In the genomic region with DNA sequence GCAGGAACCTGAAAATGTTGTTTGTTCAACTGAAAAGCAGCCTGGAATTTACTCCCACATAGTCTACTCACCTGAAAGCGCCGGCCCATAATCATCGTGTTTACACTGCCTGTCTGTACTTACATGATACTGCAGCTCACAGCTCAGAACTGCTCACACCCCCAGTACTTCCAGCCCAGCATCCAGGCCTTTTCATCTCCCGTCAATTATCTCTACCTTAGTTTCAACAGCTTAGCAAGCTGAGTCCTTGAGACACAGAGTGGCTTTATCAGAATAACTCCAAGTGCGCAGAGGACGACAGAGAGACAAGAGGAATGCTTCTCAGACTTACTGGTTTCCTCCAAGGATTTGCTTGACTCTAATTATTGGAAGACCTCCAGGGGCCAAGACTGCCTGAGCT, we compare ENCODE assay signal across 15 cellular contexts.
DNase-seq lines count a peak whose midpoint lies in the region; ATAC-seq and TF ChIP-seq lines count a peak whose summit lies in the region.
"Had no signal": no experiment of that assay in that cellular context is flagged by ENCODE, and none has a peak within 500 bp of the region (broad histone marks: within the 10 kb centered on the region; RNA-seq: fewer than 3 reads in every experiment).

No MANE protein-coding gene starts in this region.

- no peak for TF ChIP-seq EP300 in transverse colon (IDR thresholded peaks at IDR 0.05; ENCODE audit: low read depth)

- H3K9me3 ChIP-seq in WERI-Rb-1 (ENCODE audit: severe bottlenecking) (no peaks in the 10 kb centered on the region), transverse colon (no peaks in the 10 kb centered on the region)
- no peaks in the 10 kb centered on the region for H3K9me3 ChIP-seq in CD4-positive, alpha-beta memory T cell (ENCODE audit: control insufficient read depth in 1 of 2, low read length in 2 of 2)
- H3K9me3 ChIP-seq: SJCRH30, tibial artery had no signal

- no peak overlapping the region for H3K27ac Mint-ChIP-seq in activated T-cell treated with anti-CD3 and anti-CD28 coated beads, Interleukin-2, amount 50 U/mL, for 72 hours
- no peak overlapping the region for H3K27ac Mint-ChIP-seq in CD4-positive, alpha-beta memory T cell

- DNase-seq in NCI-H1436 (lab: John Stamatoyannopoulos, UW), result peak; percentile 9
- DNase-seq in NCI-H1436 treated with DMSO at 0.1 percent for 48 hours (lab: John Stamatoyannopoulos, UW), result no peak
- DNase-seq in WERI-Rb-1, result peak; percentile 67
- DNase-seq in left kidney (ENCODE audit: low read depth, low spot score), result peak; percentile 76
- DNase-seq in transverse colon, result peak; percentile 70
- no peak for DNase-seq in activated T-cell treated with anti-CD3 and anti-CD28 coated beads, Interleukin-2, amount 50 U/mL, for 72 hours
- no peak for DNase-seq in CD4-positive, alpha-beta memory T cell
- DNase-seq: anterior cingulate cortex, DMS79, hypothalamus, KBM-7, NCI-H526 treated with DMSO at 0.1 percent for 48 hours, tibial artery had no signal

- POLR2A ChIA-PET in CD4-positive, alpha-beta memory T cell (lab: Charles Lee; ENCODE audit: partially characterized antibody), result no interaction called here

- H3K4me3 ChIP-seq in WERI-Rb-1 (ENCODE audit: low read depth, low read length), result no peak overlapping the region
- no peak overlapping the region for H3K4me3 ChIP-seq in transverse colon
- no peak overlapping the region for H3K4me3 ChIP-seq in CD4-positive, alpha-beta memory T cell (ENCODE audit: low read length in 2 of 2)
- H3K4me3 ChIP-seq: SJCRH30, tibial artery had no signal

- H3K27ac ChIP-seq in WERI-Rb-1, result no peak overlapping the region
- peak overlapping the region; percentile 20 to 47 (median 31) for H3K27ac ChIP-seq in transverse colon
- H3K27ac ChIP-seq in CD4-positive, alpha-beta memory T cell (ENCODE audit: low read depth, low read length), result no peak overlapping the region
- H3K27ac ChIP-seq: SJCRH30, tibial artery had no signal

- no peaks in the 10 kb centered on the region for H3K4me1 Mint-ChIP-seq in activated T-cell treated with anti-CD3 and anti-CD28 coated beads, Interleukin-2, amount 50 U/mL, for 72 hours (ENCODE audit: low read depth)
- no peaks in the 10 kb centered on the region for H3K4me1 Mint-ChIP-seq in CD4-positive, alpha-beta memory T cell

- no peak for TF ChIP-seq POLR2A in transverse colon (IDR thresholded peaks at IDR 0.05)

- WGBS in transverse colon (ENCODE audit: low coverage in 1 of 2), 2 donors, result 26 to 53% methylated on average over 6 of the region's 6 CpGs

- peaks cover 0 to 12% (median 3%) of the 10 kb centered on the region in 4 donors for H3K4me1 ChIP-seq in transverse colon
- no peaks in the 10 kb centered on the region for H3K4me1 ChIP-seq in CD4-positive, alpha-beta memory T cell (ENCODE audit: insufficient read depth, low read length)
- H3K4me1 ChIP-seq: tibial artery had no signal

- H3K27me3 ChIP-seq in WERI-Rb-1 (ENCODE audit: insufficient read depth, low read depth, severe bottlenecking) (no peaks in the 10 kb centered on the region), transverse colon (no peaks in the 10 kb centered on the region)
- H3K27me3 ChIP-seq in CD4-positive, alpha-beta memory T cell (ENCODE audit: insufficient read depth, low read length), result no peaks in the 10 kb centered on the region
- H3K27me3 ChIP-seq: SJCRH30, tibial artery had no signal

- peaks cover 0 to 2% of the 10 kb centered on the region in 2 donors for H3K9me3 Mint-ChIP-seq in activated T-cell treated with anti-CD3 and anti-CD28 coated beads, Interleukin-2, amount 50 U/mL, for 72 hours
- H3K9me3 Mint-ChIP-seq in CD4-positive, alpha-beta memory T cell, result peaks cover 0 to 5% (median 0%) of the 10 kb centered on the region in 8 donors

- intact Hi-C loops in transverse colon (cut with DNase I; ENCODE audit: low total_unique reads), result no loop called here
- intact Hi-C loops in CD4-positive, alpha-beta memory T cell (cut with micrococcal nuclease), result no loop called here

- H3K36me3 ChIP-seq in WERI-Rb-1, result no peaks in the 10 kb centered on the region
- no peaks in the 10 kb centered on the region for H3K36me3 ChIP-seq in transverse colon
- H3K36me3 ChIP-seq in CD4-positive, alpha-beta memory T cell (ENCODE audit: insufficient read depth, low read length), result no peaks in the 10 kb centered on the region
- H3K36me3 ChIP-seq: SJCRH30, tibial artery had no signal

- in situ Hi-C loops in transverse colon (cut with MboI; ENCODE audit: low pct_ligation_motif_present in 1 of 4, low pct_unique_long_range_greater_than_20kb in 1 of 4, low sequenced_read_pairs in 3 of 4), result no loop called here

- no peak for ATAC-seq in activated T-cell treated with anti-CD3 and anti-CD28 coated beads, Interleukin-2, amount 50 U/mL, for 72 hours (replicated peaks in 1 of 2)
- ATAC-seq in GM21723 (IDR thresholded peaks at IDR 0.05; ENCODE audit: unreplicated experiment), result no peak

- CTCF ChIA-PET in CD4-positive, alpha-beta memory T cell (lab: Charles Lee; ENCODE audit: partially characterized antibody), result no interaction called here

- no peaks in the 10 kb centered on the region for H3K27me3 Mint-ChIP-seq in activated T-cell treated with anti-CD3 and anti-CD28 coated beads, Interleukin-2, amount 50 U/mL, for 72 hours (ENCODE audit: low read depth)
- no peaks in the 10 kb centered on the region for H3K27me3 Mint-ChIP-seq in CD4-positive, alpha-beta memory T cell

- H3K4me3 Mint-ChIP-seq in activated T-cell treated with anti-CD3 and anti-CD28 coated beads, Interleukin-2, amount 50 U/mL, for 72 hours, result no peak overlapping the region
- H3K4me3 Mint-ChIP-seq in CD4-positive, alpha-beta memory T cell, result no peak overlapping the region

- no peaks in the 10 kb centered on the region for H3K36me3 Mint-ChIP-seq in activated T-cell treated with anti-CD3 and anti-CD28 coated beads, Interleukin-2, amount 50 U/mL, for 72 hours (ENCODE audit: insufficient read depth in 2 of 2)
- no peaks in the 10 kb centered on the region for H3K36me3 Mint-ChIP-seq in CD4-positive, alpha-beta memory T cell

- TF ChIP-seq CTCF in WERI-Rb-1 (IDR thresholded peaks at IDR 0.05; ENCODE audit: low read depth, low read length) (no peak), transverse colon (IDR thresholded peaks at IDR 0.05) (peak in 1 of 5 experiments; percentile 28)

Comparison
In these comparisons a context has a peak if more than half of its experiments do, and no peak if none do; other contexts are left out.
1. DNase-seq: peak in NCI-H1436 (single experiment), WERI-Rb-1 (single experiment), left kidney (single experiment) and transverse colon (single experiment); none in NCI-H1436 treated with DMSO at 0.1 percent for 48 hours (single experiment), activated T-cell treated with anti-CD3 and anti-CD28 coated beads, Interleukin-2, amount 50 U/mL, for 72 hours (0 of 2) and CD4-positive, alpha-beta memory T cell (0 of 5).
2. H3K27ac ChIP-seq: peak in transverse colon (4 of 4); none in WERI-Rb-1 (single experiment) and CD4-positive, alpha-beta memory T cell (single experiment).